Comparison of ENCODE assay signal across 23 cellular contexts in genomic region chr13:51742611-51743010, GRCh38.
"Had no signal": no experiment of that assay in that cellular context is flagged by ENCODE, and none has a peak within 500 bp of the region (broad histone marks: within the 10 kb centered on the region; RNA-seq: fewer than 3 reads in every experiment).

No MANE protein-coding gene starts in this region.

- H3K9me3 ChIP-seq: ovary, prostate gland, thyroid gland had no signal

- H3K4me3 ChIP-seq: heart left ventricle, lung, ovary, prostate gland, sigmoid colon, spleen, thyroid gland, transverse colon, upper lobe of left lung had no signal

- H3K36me3 ChIP-seq: ovary, prostate gland, transverse colon had no signal

- ATAC-seq: heart left ventricle; left ventricle myocardium superior; natural killer cell; right cardiac atrium; stimulated activated effector memory CD8-positive, alpha-beta T cell treated with anti-CD3 and anti-CD28 coated beads, Interleukin-12 subunit alpha, Interleukin-12 subunit beta, amount 100 ng/mL, for 72 hours had no signal

- H3K4me1 ChIP-seq: thyroid gland had no signal

- H3K27ac ChIP-seq: heart left ventricle, ovary, spleen, thyroid gland, transverse colon, upper lobe of left lung had no signal

- H3K27me3 ChIP-seq: heart left ventricle, ovary, sigmoid colon, spleen, thyroid gland, transverse colon, upper lobe of left lung had no signal

- DNase-seq: heart left ventricle; hypothalamus; immature natural killer cell; kidney; left ventricle myocardium superior; mesendoderm; naive B cell; natural killer cell; retina; sigmoid colon; small intestine; spleen; stimulated activated CD4-positive, alpha-beta T cell treated with anti-CD3 and anti-CD28 coated beads, Interleukin-4, amount 100 ng/mL, for 24 hours; stimulated activated naive CD4-positive, alpha-beta T cell; substantia nigra; thyroid gland; transverse colon; upper lobe of left lung had no signal
